12 cellular contexts compared by ENCODE assay signal in the genomic region with DNA sequence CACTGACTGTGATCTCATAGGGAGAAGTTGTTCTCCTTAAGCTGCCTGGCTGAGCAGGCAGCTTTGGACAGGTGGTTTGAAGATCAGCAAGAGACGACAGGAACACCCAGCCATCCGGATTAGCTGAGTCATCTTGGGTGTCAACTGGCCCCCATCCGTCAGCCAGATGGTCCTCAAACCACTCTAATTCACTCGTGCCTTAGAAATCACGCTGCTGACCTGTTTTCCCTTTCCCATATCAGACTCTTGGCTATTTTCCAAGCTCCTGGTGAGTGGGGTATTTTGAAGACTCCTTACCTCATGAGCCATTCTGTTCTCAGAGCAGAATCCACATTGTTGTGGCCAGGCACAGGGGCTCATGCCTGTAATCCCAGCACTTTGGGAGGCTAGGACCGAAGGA.
DNase-seq lines count a peak whose midpoint lies in the region; ATAC-seq and TF ChIP-seq lines count a peak whose summit lies in the region.
"Had no signal": no experiment of that assay in that cellular context is flagged by ENCODE, and none has a peak within 500 bp of the region (broad histone marks: within the 10 kb centered on the region; RNA-seq: fewer than 3 reads in every experiment).

No MANE protein-coding gene starts in this region.

- no peak overlapping the region for H3K9ac ChIP-seq in SK-N-SH

- no peaks in the 10 kb centered on the region for H4K20me1 ChIP-seq in SK-N-SH (ENCODE audit: insufficient read depth)

- H3K79me2 ChIP-seq in SK-N-SH (ENCODE audit: insufficient read depth): no peaks in the 10 kb centered on the region

- TF ChIP-seq CTCF in SK-N-SH (IDR thresholded peaks at IDR 0.05) (no peak), epithelial cell of esophagus (IDR thresholded peaks at IDR 0.05; ENCODE audit: insufficient read depth, low read depth, low read length, missing control alignments) (no peak)

- no peak for TF ChIP-seq EP300 in SK-N-SH (IDR thresholded peaks at IDR 0.05; ENCODE audit: borderline replicate concordance in 1 of 2, low read depth in 1 of 2, low read length in 1 of 2)

- H3K4me3 ChIP-seq in SK-N-SH (ENCODE audit: low read depth in 2 of 2, low read length in 1 of 2) (no peak overlapping the region), epithelial cell of esophagus (ENCODE audit: low read length) (no peak overlapping the region)

- no peaks in the 10 kb centered on the region for H3F3A ChIP-seq in SK-N-SH (replicated peaks; ENCODE audit: insufficient read depth)

- peak; percentile 16 for DNase-seq in SK-N-SH
- peak; percentile 61 for DNase-seq in NCI-H226
- DNase-seq in epithelial cell of esophagus (ENCODE audit: low read depth): peak; percentile 67
- peak; percentile 84 for DNase-seq in smooth muscle cell of the brain vasculature (ENCODE audit: low read depth, low spot score)
- DNase-seq in SKM-1 treated with dmso at 0.1 percent for 144 hours (lab: John Stamatoyannopoulos, UW; ENCODE audit: unreplicated experiment): no peak
- DNase-seq: ACHN; aorta; NCI-H1436 treated with DMSO at 0.1 percent for 48 hours; stimulated activated naive CD8-positive, alpha-beta T cell treated with anti-CD3 and anti-CD28 coated beads, Interleukin-15, Interleukin-2, amounts not matched to agents 100 U/mL and 50 U/mL, for 24 hours had no signal

- no peak overlapping the region for H2AFZ ChIP-seq in SK-N-SH (ENCODE audit: low read depth)

- TF ChIP-seq RAD21 in SK-N-SH (IDR thresholded peaks at IDR 0.05; ENCODE audit: low read length): no peak

- no peaks in the 10 kb centered on the region for H3K36me3 ChIP-seq in SK-N-SH (replicated peaks in 1 of 2; ENCODE audit: control insufficient read depth in 1 of 2, insufficient read depth in 2 of 2, low read length in 1 of 2)

- peaks cover 0 to 2% of the 10 kb centered on the region in 2 experiments; a peak in 2 of 4 replicates for H3K4me1 ChIP-seq in SK-N-SH (ENCODE audit: control insufficient read depth in 1 of 2, insufficient read depth in 2 of 2, low read depth in 1 of 2, low read length in 1 of 2)

- H3K4me2 ChIP-seq in SK-N-SH: no peak overlapping the region

- POLR2A ChIA-PET in SK-N-SH (lab: Yijun Ruan, JAX): no interaction called here

- CTCF ChIA-PET in SK-N-SH (lab: Yijun Ruan, JAX): interaction anchor here (1.0 kb wide), 1 partner anchor 99 kb away, joined by 4 read pairs; no protein-coding TSS in a partner anchor

- H3K27me3 ChIP-seq in SK-N-SH (ENCODE audit: insufficient read depth): no peaks in the 10 kb centered on the region

- ATAC-seq in SK-N-SH treated with all-trans-retinoic acid at 6 μM for 48 hours: no peak
- no peak for ATAC-seq in HG02852 (IDR thresholded peaks at IDR 0.05; ENCODE audit: unreplicated experiment)
- ATAC-seq in GM18498 (IDR thresholded peaks at IDR 0.05; ENCODE audit: unreplicated experiment): no peak
- ATAC-seq: stimulated activated naive CD8-positive, alpha-beta T cell treated with anti-CD3 and anti-CD28 coated beads, Interleukin-15, Interleukin-2, amounts not matched to agents 100 U/mL and 50 U/mL, for 24 hours had no signal

- 50% methylated on average over 6 of the region's 6 CpGs for WGBS in SK-N-SH (ENCODE audit: low lambda C conversion rate)

- no peak overlapping the region for H3K27ac ChIP-seq in SK-N-SH (ENCODE audit: low read depth in 2 of 2, low read length in 1 of 2)

- no peaks in the 10 kb centered on the region for H3K9me2 ChIP-seq in SK-N-SH

- no peaks in the 10 kb centered on the region for H3K9me3 ChIP-seq in SK-N-SH

TF ChIP-seq in SK-N-SH, 30 proteins besides CTCF, POLR2A, EP300 and RAD21:
- TF ChIP-seq RCOR1 (IDR thresholded peaks at IDR 0.05; ENCODE audit: low read length) (no peak), TCF12 (IDR thresholded peaks at IDR 0.05) (peak; percentile 26; the same call in 1 of the 2 replicates), GATA2 (CRISPR knock-in tag; IDR thresholded peaks at IDR 0.05) (no peak), NFIC (IDR thresholded peaks at IDR 0.05; ENCODE audit: borderline replicate concordance) (no peak)

TF ChIP-seq in SK-N-SH treated with all-trans-retinoic acid at 6 μM for 48 hours, 23 proteins besides CTCF, POLR2A, EP300 and RAD21:
- TF ChIP-seq PPARA (CRISPR knock-in tag; IDR thresholded peaks at IDR 0.05; ENCODE audit: borderline replicate concordance) (no peak), ZNF70 (CRISPR knock-in tag; IDR thresholded peaks at IDR 0.05) (no peak), SNAI2 (CRISPR knock-in tag; IDR thresholded peaks at IDR 0.05) (no peak), GLIS3 (CRISPR knock-in tag; IDR thresholded peaks at IDR 0.05) (no peak), TOX (CRISPR knock-in tag; IDR thresholded peaks at IDR 0.05; ENCODE audit: borderline replicate concordance) (no peak), CSDC2 (CRISPR knock-in tag; IDR thresholded peaks at IDR 0.05) (no peak), ZFP3 (CRISPR knock-in tag; IDR thresholded peaks at IDR 0.05) (no peak), BACH2 (CRISPR knock-in tag; IDR thresholded peaks at IDR 0.05; ENCODE audit: borderline replicate concordance) (no peak), OSR1 (CRISPR knock-in tag; IDR thresholded peaks at IDR 0.05) (no peak), TCF4 (CRISPR knock-in tag; IDR thresholded peaks at IDR 0.05; ENCODE audit: borderline replicate concordance) (no peak), RARB (CRISPR knock-in tag; IDR thresholded peaks at IDR 0.05) (no peak)
- TF ChIP-seq, protein P1, sequence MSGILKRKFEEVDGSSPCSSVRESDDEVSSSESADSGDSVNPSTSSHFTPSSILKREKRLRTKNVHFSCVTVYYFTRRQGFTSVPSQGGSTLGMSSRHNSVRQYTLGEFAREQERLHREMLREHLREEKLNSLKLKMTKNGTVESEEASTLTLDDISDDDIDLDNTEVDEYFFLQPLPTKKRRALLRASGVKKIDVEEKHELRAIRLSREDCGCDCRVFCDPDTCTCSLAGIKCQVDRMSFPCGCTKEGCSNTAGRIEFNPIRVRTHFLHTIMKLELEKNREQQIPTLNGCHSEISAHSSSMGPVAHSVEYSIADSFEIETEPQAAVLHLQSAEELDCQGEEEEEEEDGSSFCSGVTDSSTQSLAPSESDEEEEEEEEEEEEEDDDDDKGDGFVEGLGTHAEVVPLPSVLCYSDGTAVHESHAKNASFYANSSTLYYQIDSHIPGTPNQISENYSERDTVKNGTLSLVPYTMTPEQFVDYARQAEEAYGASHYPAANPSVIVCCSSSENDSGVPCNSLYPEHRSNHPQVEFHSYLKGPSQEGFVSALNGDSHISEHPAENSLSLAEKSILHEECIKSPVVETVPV (CRISPR knock-in tag; IDR thresholded peaks at IDR 0.05): no peak
- TF ChIP-seq, protein P2, sequence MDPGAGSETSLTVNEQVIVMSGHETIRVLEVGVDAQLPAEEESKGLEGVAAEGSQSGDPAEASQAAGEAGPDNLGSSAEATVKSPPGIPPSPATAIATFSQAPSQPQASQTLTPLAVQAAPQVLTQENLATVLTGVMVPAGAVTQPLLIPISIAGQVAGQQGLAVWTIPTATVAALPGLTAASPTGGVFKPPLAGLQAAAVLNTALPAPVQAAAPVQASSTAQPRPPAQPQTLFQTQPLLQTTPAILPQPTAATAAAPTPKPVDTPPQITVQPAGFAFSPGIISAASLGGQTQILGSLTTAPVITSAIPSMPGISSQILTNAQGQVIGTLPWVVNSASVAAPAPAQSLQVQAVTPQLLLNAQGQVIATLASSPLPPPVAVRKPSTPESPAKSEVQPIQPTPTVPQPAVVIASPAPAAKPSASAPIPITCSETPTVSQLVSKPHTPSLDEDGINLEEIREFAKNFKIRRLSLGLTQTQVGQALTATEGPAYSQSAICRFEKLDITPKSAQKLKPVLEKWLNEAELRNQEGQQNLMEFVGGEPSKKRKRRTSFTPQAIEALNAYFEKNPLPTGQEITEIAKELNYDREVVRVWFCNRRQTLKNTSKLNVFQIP (CRISPR knock-in tag; IDR thresholded peaks at IDR 0.05; ENCODE audit: borderline replicate concordance, low read depth): no peak
- TF ChIP-seq, protein P3, sequence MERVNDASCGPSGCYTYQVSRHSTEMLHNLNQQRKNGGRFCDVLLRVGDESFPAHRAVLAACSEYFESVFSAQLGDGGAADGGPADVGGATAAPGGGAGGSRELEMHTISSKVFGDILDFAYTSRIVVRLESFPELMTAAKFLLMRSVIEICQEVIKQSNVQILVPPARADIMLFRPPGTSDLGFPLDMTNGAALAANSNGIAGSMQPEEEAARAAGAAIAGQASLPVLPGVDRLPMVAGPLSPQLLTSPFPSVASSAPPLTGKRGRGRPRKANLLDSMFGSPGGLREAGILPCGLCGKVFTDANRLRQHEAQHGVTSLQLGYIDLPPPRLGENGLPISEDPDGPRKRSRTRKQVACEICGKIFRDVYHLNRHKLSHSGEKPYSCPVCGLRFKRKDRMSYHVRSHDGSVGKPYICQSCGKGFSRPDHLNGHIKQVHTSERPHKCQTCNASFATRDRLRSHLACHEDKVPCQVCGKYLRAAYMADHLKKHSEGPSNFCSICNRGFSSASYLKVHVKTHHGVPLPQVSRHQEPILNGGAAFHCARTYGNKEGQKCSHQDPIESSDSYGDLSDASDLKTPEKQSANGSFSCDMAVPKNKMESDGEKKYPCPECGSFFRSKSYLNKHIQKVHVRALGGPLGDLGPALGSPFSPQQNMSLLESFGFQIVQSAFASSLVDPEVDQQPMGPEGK (CRISPR knock-in tag; IDR thresholded peaks at IDR 0.05; ENCODE audit: borderline replicate concordance): no peak
- TF ChIP-seq, protein P4, sequence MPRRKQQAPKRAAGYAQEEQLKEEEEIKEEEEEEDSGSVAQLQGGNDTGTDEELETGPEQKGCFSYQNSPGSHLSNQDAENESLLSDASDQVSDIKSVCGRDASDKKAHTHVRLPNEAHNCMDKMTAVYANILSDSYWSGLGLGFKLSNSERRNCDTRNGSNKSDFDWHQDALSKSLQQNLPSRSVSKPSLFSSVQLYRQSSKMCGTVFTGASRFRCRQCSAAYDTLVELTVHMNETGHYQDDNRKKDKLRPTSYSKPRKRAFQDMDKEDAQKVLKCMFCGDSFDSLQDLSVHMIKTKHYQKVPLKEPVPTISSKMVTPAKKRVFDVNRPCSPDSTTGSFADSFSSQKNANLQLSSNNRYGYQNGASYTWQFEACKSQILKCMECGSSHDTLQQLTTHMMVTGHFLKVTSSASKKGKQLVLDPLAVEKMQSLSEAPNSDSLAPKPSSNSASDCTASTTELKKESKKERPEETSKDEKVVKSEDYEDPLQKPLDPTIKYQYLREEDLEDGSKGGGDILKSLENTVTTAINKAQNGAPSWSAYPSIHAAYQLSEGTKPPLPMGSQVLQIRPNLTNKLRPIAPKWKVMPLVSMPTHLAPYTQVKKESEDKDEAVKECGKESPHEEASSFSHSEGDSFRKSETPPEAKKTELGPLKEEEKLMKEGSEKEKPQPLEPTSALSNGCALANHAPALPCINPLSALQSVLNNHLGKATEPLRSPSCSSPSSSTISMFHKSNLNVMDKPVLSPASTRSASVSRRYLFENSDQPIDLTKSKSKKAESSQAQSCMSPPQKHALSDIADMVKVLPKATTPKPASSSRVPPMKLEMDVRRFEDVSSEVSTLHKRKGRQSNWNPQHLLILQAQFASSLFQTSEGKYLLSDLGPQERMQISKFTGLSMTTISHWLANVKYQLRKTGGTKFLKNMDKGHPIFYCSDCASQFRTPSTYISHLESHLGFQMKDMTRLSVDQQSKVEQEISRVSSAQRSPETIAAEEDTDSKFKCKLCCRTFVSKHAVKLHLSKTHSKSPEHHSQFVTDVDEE (CRISPR knock-in tag; IDR thresholded peaks at IDR 0.05): no peak
